Comparison of ENCODE assay signal across 22 cellular contexts in genomic region chr20:14925286-14925685, GRCh38.
DNase-seq lines count a peak whose midpoint lies in the region; ATAC-seq and TF ChIP-seq lines count a peak whose summit lies in the region.
"Had no signal": no experiment of that assay in that cellular context is flagged by ENCODE, and none has a peak within 500 bp of the region (broad histone marks: within the 10 kb centered on the region; RNA-seq: fewer than 3 reads in every experiment).

No MANE protein-coding gene starts in this region.

- WGBS in mammary epithelial cell (ENCODE audit: low coverage, missing lambda C conversion rate) = 100% methylated on average over 1 of the region's 1 CpG

- H4K20me1 ChIP-seq in MM.1S (ENCODE audit: insufficient read depth, low read length) = no peaks in the 10 kb centered on the region
- no peaks in the 10 kb centered on the region for H4K20me1 ChIP-seq in mammary epithelial cell (ENCODE audit: insufficient read depth, low read length)

- no peak for TF ChIP-seq CTCF in 22Rv1 (IDR thresholded peaks at IDR 0.05)
- TF ChIP-seq CTCF in MM.1S (IDR thresholded peaks at IDR 0.05; ENCODE audit: low read length) = no peak
- TF ChIP-seq CTCF in mammary epithelial cell (conservative IDR thresholded peaks at IDR 0.05 in 1 of 2, IDR thresholded peaks at IDR 0.05 in 1 of 2; ENCODE audit: extremely low read depth in 1 of 2, insufficient read depth in 1 of 2, low read depth in 1 of 2, low read length in 2 of 2) = no peak
- TF ChIP-seq CTCF in foreskin keratinocyte (conservative IDR thresholded peaks at IDR 0.05) = no peak

- H2AFZ ChIP-seq in MM.1S (ENCODE audit: low read length) = no peak overlapping the region
- no peak overlapping the region for H2AFZ ChIP-seq in mammary epithelial cell (ENCODE audit: low read depth, low read length)

- H3K9me3 Mint-ChIP-seq in activated naive CD4-positive, alpha-beta T cell treated with anti-CD3 and anti-CD28 coated beads for 36 hours = peaks cover 9% of the 10 kb centered on the region

- H3K36me3 ChIP-seq in MM.1S (replicated peaks; ENCODE audit: insufficient read depth, low read length) (no peaks in the 10 kb centered on the region), mammary epithelial cell (ENCODE audit: insufficient read depth, low read length) (no peaks in the 10 kb centered on the region)

- H3K27me3 Mint-ChIP-seq in activated naive CD4-positive, alpha-beta T cell treated with anti-CD3 and anti-CD28 coated beads for 36 hours (ENCODE audit: low read depth) = no peaks in the 10 kb centered on the region
- H3K27me3 Mint-ChIP-seq: activated CD4-positive, alpha-beta T cell treated with anti-CD3 and anti-CD28 coated beads, Interleukin-2, amount 10 ng/mL, durations not matched to agents 7 days and 5 days had no signal

- no peaks in the 10 kb centered on the region for H3K36me3 Mint-ChIP-seq in activated naive CD4-positive, alpha-beta T cell treated with anti-CD3 and anti-CD28 coated beads for 36 hours (ENCODE audit: low read depth)

- H3K27ac Mint-ChIP-seq in activated naive CD4-positive, alpha-beta T cell treated with anti-CD3 and anti-CD28 coated beads for 36 hours = no peak overlapping the region
- H3K27ac Mint-ChIP-seq: activated CD4-positive, alpha-beta T cell treated with anti-CD3 and anti-CD28 coated beads, Interleukin-2, amount 10 ng/mL, durations not matched to agents 7 days and 5 days had no signal

- H3K9ac ChIP-seq in MM.1S (ENCODE audit: low read length) = no peak overlapping the region
- no peak overlapping the region for H3K9ac ChIP-seq in mammary epithelial cell (ENCODE audit: insufficient read depth, low read length)

- DNase-seq in MM.1S (no peak), mammary epithelial cell (peak; percentile 49), foreskin keratinocyte (peak; percentile 26 to 41), SKM-1 (lab: John Stamatoyannopoulos, UW; ENCODE audit: unreplicated experiment) (no peak), NCI-H1694 treated with DMSO at 0.1 percent for 48 hours (lab: John Stamatoyannopoulos, UW) (no peak)
- no peak for DNase-seq in activated naive CD4-positive, alpha-beta T cell treated with anti-CD3 and anti-CD28 coated beads for 36 hours
- DNase-seq in activated CD8-positive, alpha-beta memory T cell treated with anti-CD3 and anti-CD28 coated beads, Interleukin-2, amount 50 U/mL, for 4 hours = no peak
- DNase-seq: activated CD4-positive, alpha-beta T cell treated with anti-CD3 and anti-CD28 coated beads, Interleukin-2, amount 10 ng/mL, durations not matched to agents 7 days and 5 days; activated naive CD4-positive, alpha-beta T cell; activated T-cell treated with anti-CD3 and anti-CD28 coated beads for 4 hours; DMS153; GOT3; left cardiac atrium; NCI-H146; NCI-H2227 treated with DMSO at 0.1 percent for 48 hours; RPMI8226; stimulated activated CD4-positive, alpha-beta T cell treated with anti-CD3 and anti-CD28 coated beads, Interleukin-12 subunit alpha, Interleukin-12 subunit beta, amount 100 ng/mL, for 4 hours; SW 1271 had no signal

- no peak overlapping the region for H3K4me3 Mint-ChIP-seq in activated naive CD4-positive, alpha-beta T cell treated with anti-CD3 and anti-CD28 coated beads for 36 hours
- H3K4me3 Mint-ChIP-seq: activated CD4-positive, alpha-beta T cell treated with anti-CD3 and anti-CD28 coated beads, Interleukin-2, amount 10 ng/mL, durations not matched to agents 7 days and 5 days; neural crest cell had no signal

- H3K4me1 ChIP-seq in MM.1S (ENCODE audit: low read length) = no peaks in the 10 kb centered on the region
- peaks cover 21% of the 10 kb centered on the region for H3K4me1 ChIP-seq in mammary epithelial cell (ENCODE audit: insufficient read depth, low read length)
- H3K4me1 ChIP-seq in foreskin keratinocyte = peaks cover 14% of the 10 kb centered on the region

- CTCF ChIA-PET in mammary epithelial cell (lab: Charles Lee; ENCODE audit: low non-redundant PET) = no interaction called here
- CTCF ChIA-PET in activated naive CD4-positive, alpha-beta T cell treated with anti-CD3 and anti-CD28 coated beads for 36 hours (lab: Charles Lee) = no interaction called here

- ATAC-seq in foreskin keratinocyte = no peak
- ATAC-seq: HepG2, left cardiac atrium had no signal

- H3K4me2 ChIP-seq in MM.1S (ENCODE audit: low read depth, low read length) (peak overlapping the region; percentile 18; the same call in 1 of the 2 replicates), mammary epithelial cell (ENCODE audit: insufficient read depth, low read depth, low read length) (no peak overlapping the region)

- BruUV-seq in mammary epithelial cell (replicated peaks; lab: Mats Ljungman, UMichigan) = no TSS peak

- H3K79me2 ChIP-seq in MM.1S (ENCODE audit: low read length) = no peaks in the 10 kb centered on the region
- no peaks in the 10 kb centered on the region for H3K79me2 ChIP-seq in mammary epithelial cell (ENCODE audit: insufficient read depth, low read length)

- H3K4me3 ChIP-seq in MM.1S (ENCODE audit: low read length) (no peak overlapping the region), mammary epithelial cell (replicated peaks in 1 of 3; ENCODE audit: insufficient read depth in 1 of 3, low read depth in 2 of 3, low read length in 3 of 3) (no peak overlapping the region)

- dilution Hi-C loops in mammary epithelial cell (cut with HindIII; ENCODE audit: low sequenced_read_pairs) = no loop called here

- no peaks in the 10 kb centered on the region for H3K9me3 ChIP-seq in MM.1S (replicated peaks; ENCODE audit: insufficient read depth, low read length)
- no peaks in the 10 kb centered on the region for H3K9me3 ChIP-seq in mammary epithelial cell (replicated peaks; ENCODE audit: insufficient read depth, low read length)

- H3K27ac ChIP-seq in 22Rv1 = peak overlapping the region; percentile 36
- no peak overlapping the region for H3K27ac ChIP-seq in MM.1S (ENCODE audit: low read length)
- H3K27ac ChIP-seq in mammary epithelial cell (ENCODE audit: insufficient read depth, low read depth, low read length) = no peak overlapping the region
- H3K27ac ChIP-seq in foreskin keratinocyte = no peak overlapping the region
- H3K27ac ChIP-seq: C4-2B had no signal

- H3K9me2 ChIP-seq in MM.1S (replicated peaks; ENCODE audit: insufficient read depth, low read length) = no peaks in the 10 kb centered on the region

- H3F3A ChIP-seq in MM.1S (ENCODE audit: insufficient read depth, low read length) = no peaks in the 10 kb centered on the region

- H3K27me3 ChIP-seq in MM.1S (replicated peaks; ENCODE audit: insufficient read depth, low read length) (no peaks in the 10 kb centered on the region), mammary epithelial cell (ENCODE audit: insufficient read depth, low read length) (no peaks in the 10 kb centered on the region), foreskin keratinocyte (no peaks in the 10 kb centered on the region)

- in situ Hi-C loops in mammary epithelial cell (cut with MboI; ENCODE audit: low sequenced_read_pairs in 2 of 2) = no loop called here

- H3K4me1 Mint-ChIP-seq in activated naive CD4-positive, alpha-beta T cell treated with anti-CD3 and anti-CD28 coated beads for 36 hours (ENCODE audit: low read depth) = no peaks in the 10 kb centered on the region
- H3K4me1 Mint-ChIP-seq: activated CD4-positive, alpha-beta T cell treated with anti-CD3 and anti-CD28 coated beads, Interleukin-2, amount 10 ng/mL, durations not matched to agents 7 days and 5 days had no signal

- intact Hi-C loops in mammary epithelial cell (cut with micrococcal nuclease) = no loop called here
- intact Hi-C loops in activated naive CD4-positive, alpha-beta T cell treated with anti-CD3 and anti-CD28 coated beads for 36 hours (cut with micrococcal nuclease) = no loop called here

Comparison
In these comparisons a context has a peak if more than half of its experiments do, and no peak if none do; other contexts are left out.
1. DNase-seq: peak in mammary epithelial cell (single experiment) and foreskin keratinocyte (2 of 2); none in MM.1S (single experiment), activated naive CD4-positive, alpha-beta T cell treated with anti-CD3 and anti-CD28 coated beads for 36 hours (single experiment), SKM-1 (single experiment), activated CD8-positive, alpha-beta memory T cell treated with anti-CD3 and anti-CD28 coated beads, Interleukin-2, amount 50 U/mL, for 4 hours (single experiment) and NCI-H1694 treated with DMSO at 0.1 percent for 48 hours (single experiment).